Comparison of ENCODE assay signal across 8 cellular contexts in the genomic region with DNA sequence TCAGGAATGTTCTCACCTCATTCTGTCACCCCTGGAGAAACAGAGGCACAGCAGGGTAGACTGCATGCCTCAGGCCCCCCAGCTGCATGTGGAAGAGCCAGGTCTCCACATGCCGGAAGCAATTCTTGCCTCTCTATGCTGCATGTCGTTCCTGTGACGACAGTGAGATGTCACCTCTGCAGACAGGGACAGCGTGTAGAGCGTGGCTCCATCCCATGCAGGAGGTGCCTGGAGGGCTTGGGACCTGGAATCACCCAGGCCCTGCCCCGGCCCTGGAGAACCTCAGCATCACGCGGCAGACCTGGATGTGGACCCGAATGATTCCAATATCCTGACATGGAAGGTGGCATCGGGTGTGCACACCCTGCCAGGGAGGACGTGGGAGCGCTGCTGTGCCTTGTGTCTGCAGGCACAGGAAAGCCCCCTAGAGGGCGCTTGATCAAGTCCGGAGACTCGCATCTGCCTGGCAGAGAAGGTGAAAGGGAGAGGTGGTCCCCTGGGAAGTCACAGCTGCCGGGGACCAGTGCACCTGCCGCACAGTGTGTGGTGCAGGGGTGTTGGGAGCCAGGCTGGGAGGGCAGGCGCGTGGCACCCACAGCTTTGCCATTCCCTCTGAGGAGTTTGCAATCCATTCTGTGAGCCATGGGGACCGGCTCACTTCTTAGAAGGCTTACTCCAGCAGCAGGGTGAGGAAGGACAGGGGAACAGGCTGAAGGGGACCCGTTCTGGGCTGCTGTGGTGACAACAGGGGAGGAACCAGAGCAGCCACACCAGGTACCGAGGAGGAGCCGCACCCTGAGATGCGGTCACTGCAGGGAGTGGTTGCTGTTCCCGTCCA. TPM values are rescaled to one million over a fixed set of nuclear protein-coding genes. Genes with fewer than 3 reads are reported as not detected.
DNase-seq lines count a peak whose midpoint lies in the region; ATAC-seq, FAIRE-seq and TF ChIP-seq lines count a peak whose summit lies in the region.

No MANE protein-coding gene starts in this region.

- WGBS in HepG2 (ENCODE audit: low lambda C conversion rate): 27% methylated on average over 13 of the region's 25 CpGs

- TF ChIP-seq RAD21 in HepG2 (CRISPR knock-in tag; IDR thresholded peaks at IDR 0.05): peak; percentile 16; the same call in 1 of the 2 replicates

- TF ChIP-seq CTCF in astrocyte of the spinal cord (IDR thresholded peaks at IDR 0.05; ENCODE audit: low read depth, low read length) (peak; percentile 45), HepG2 (CRISPR knock-in tag; IDR thresholded peaks at IDR 0.05) (peak; percentile 83)

- FAIRE-seq in HepG2 (lab: Jason Lieb, UNC): peak; percentile 72

- H3K27me3 ChIP-seq in SJCRH30: peaks cover 14% of the 10 kb centered on the region; the same call in 1 of the 2 replicates
- H3K27me3 ChIP-seq in HepG2 (ENCODE audit: control insufficient read depth in 1 of 2, insufficient read depth in 2 of 2, low read length in 2 of 2): peaks cover 2 to 57% of the 10 kb centered on the region in 2 experiments

- H3K4me3 ChIP-seq in SJCRH30: no peak overlapping the region
- no peak overlapping the region for H3K4me3 ChIP-seq in astrocyte of the spinal cord (ENCODE audit: low read depth, low read length)
- H3K4me3 ChIP-seq in HepG2 (replicated peaks in 1 of 3; ENCODE audit: insufficient read depth in 1 of 3, low read depth in 2 of 3, low read length in 3 of 3): no peak overlapping the region

- peaks cover 22% of the 10 kb centered on the region; the same call in 1 of the 2 replicates for H3K4me1 ChIP-seq in SJCRH30
- no peaks in the 10 kb centered on the region for H3K4me1 ChIP-seq in HepG2 (ENCODE audit: insufficient read depth, low read length)

- H3K4me2 ChIP-seq in HepG2 (ENCODE audit: low read depth, low read length): no peak overlapping the region

- in situ Hi-C loops in astrocyte of the spinal cord (cut with HindIII; ENCODE audit: low sequenced_read_pairs): no loop called here
- in situ Hi-C loops in HepG2 (cut with HindIII; ENCODE audit: extremely low pct_ligation_motif_present, low pct_unique_long_range_greater_than_20kb): no loop called here

- TF ChIP-seq POLR2A in HepG2 (IDR thresholded peaks at IDR 0.05; ENCODE audit: insufficient read depth in 1 of 2, low read depth in 2 of 2, low read length in 2 of 2): no peak

- H3K9me3 ChIP-seq in SJCRH30 (replicated peaks): no peaks in the 10 kb centered on the region
- H3K9me3 ChIP-seq in HepG2 (ENCODE audit: low read length): no peaks in the 10 kb centered on the region

- CTCF ChIA-PET in HepG2 (lab: Yijun Ruan, JAX; ENCODE audit: low intra/inter-chr PET ratio, low total read pairs): interaction anchor here (0.7 to 1.1 kb wide), 2 partner anchors 121 to 356 kb away, joined by 3 to 4 read pairs; no protein-coding TSS in a partner anchor

- no peaks in the 10 kb centered on the region for H3K79me2 ChIP-seq in HepG2 (ENCODE audit: insufficient read depth, low read length)

- H2AFZ ChIP-seq in HepG2 (ENCODE audit: low read length): no peak overlapping the region

- H3K36me3 ChIP-seq in SJCRH30: no peaks in the 10 kb centered on the region
- no peaks in the 10 kb centered on the region for H3K36me3 ChIP-seq in HepG2 (replicated peaks in 1 of 2; ENCODE audit: control insufficient read depth in 1 of 2, insufficient read depth in 2 of 2, low read length in 2 of 2)

- TF ChIP-seq EP300 in HepG2 (IDR thresholded peaks at IDR 0.05; ENCODE audit: low read depth in 2 of 2, low read length in 2 of 2) (no peak), HepG2 (CRISPR knock-in tag; IDR thresholded peaks at IDR 0.05; ENCODE audit: borderline replicate concordance) (no peak)

- H3K27ac ChIP-seq in SJCRH30 (no peak overlapping the region), HepG2 (ENCODE audit: extremely low read length, insufficient read depth, low read length) (no peak overlapping the region)

- DNase-seq in EL: peak; percentile 35
- DNase-seq in SJCRH30: peak; percentile 43 to 66
- DNase-seq in astrocyte of the spinal cord (ENCODE audit: low read depth, low spot score): no peak
- DNase-seq in HepG2 (ENCODE audit: low spot score): peak; percentile 42
- peak; percentile 43 for DNase-seq in stimulated activated CD8-positive, alpha-beta memory T cell treated with anti-CD3 and anti-CD28 coated beads, Interleukin-7, amount 100 ng/mL, for 24 hours (ENCODE audit: low read depth)
- DNase-seq in NCI-H226: no peak

- intact Hi-C loops in HepG2 (cut with micrococcal nuclease; ENCODE audit: unreplicated experiment): loop anchor here (10.0 kb wide), 2 partner anchors 322 to 352 kb away; no protein-coding TSS in a partner anchor

- BruUV-seq in HepG2 (replicated peaks; lab: Mats Ljungman, UMichigan): no TSS peak

- H3K9ac ChIP-seq in HepG2 (ENCODE audit: insufficient read depth, low read depth, low read length): no peak overlapping the region

- POLR2A ChIA-PET in HepG2 (lab: Yijun Ruan, JAX): no interaction called here

- ATAC-seq in GM19463 (IDR thresholded peaks at IDR 0.05; ENCODE audit: unreplicated experiment) (peak; percentile 86), HG03565 (IDR thresholded peaks at IDR 0.05; ENCODE audit: unreplicated experiment) (peak; percentile 88), HepG2 (peak; percentile 88)

- no peaks in the 10 kb centered on the region for H4K20me1 ChIP-seq in HepG2 (ENCODE audit: insufficient read depth, low read length)

TF ChIP-seq in HepG2, 621 proteins besides CTCF, POLR2A, EP300 and RAD21 (continues in another document):
- TF ChIP-seq ZNF772 (CRISPR knock-in tag; IDR thresholded peaks at IDR 0.05) (no peak), ZNF614 (CRISPR knock-in tag; IDR thresholded peaks at IDR 0.05; ENCODE audit: borderline replicate concordance) (no peak), GZF1 (CRISPR knock-in tag; IDR thresholded peaks at IDR 0.05) (no peak), KDM2A (CRISPR knock-in tag; IDR thresholded peaks at IDR 0.05; ENCODE audit: borderline replicate concordance, low read depth) (peak; percentile 27; the same call in 1 of the 2 replicates), ZNF235 (CRISPR knock-in tag; IDR thresholded peaks at IDR 0.05; ENCODE audit: borderline replicate concordance) (no peak), PTBP1 (IDR thresholded peaks at IDR 0.05; ENCODE audit: low read depth, low read length, poor library complexity, severe bottlenecking) (no peak), SMARCE1 (IDR thresholded peaks at IDR 0.05; ENCODE audit: borderline replicate concordance) (no peak), JUND (CRISPR knock-in tag; IDR thresholded peaks at IDR 0.05) (no peak), ZNF124 (CRISPR knock-in tag; IDR thresholded peaks at IDR 0.05) (no peak), SMC3 (IDR thresholded peaks at IDR 0.05; ENCODE audit: low read length) (peak; percentile 25; the same call in 1 of the 2 replicates), HNRNPL (IDR thresholded peaks at IDR 0.05; ENCODE audit: low read depth, low read length) (peak; percentile 65; the same call in 1 of the 2 replicates), STAG1 (CRISPR knock-in tag; IDR thresholded peaks at IDR 0.05) (peak; percentile 72), XRCC5 (optimal IDR thresholded peaks at IDR 0.05; ENCODE audit: low read length) (peak; percentile 44)
- TF ChIP-seq, protein P1, sequence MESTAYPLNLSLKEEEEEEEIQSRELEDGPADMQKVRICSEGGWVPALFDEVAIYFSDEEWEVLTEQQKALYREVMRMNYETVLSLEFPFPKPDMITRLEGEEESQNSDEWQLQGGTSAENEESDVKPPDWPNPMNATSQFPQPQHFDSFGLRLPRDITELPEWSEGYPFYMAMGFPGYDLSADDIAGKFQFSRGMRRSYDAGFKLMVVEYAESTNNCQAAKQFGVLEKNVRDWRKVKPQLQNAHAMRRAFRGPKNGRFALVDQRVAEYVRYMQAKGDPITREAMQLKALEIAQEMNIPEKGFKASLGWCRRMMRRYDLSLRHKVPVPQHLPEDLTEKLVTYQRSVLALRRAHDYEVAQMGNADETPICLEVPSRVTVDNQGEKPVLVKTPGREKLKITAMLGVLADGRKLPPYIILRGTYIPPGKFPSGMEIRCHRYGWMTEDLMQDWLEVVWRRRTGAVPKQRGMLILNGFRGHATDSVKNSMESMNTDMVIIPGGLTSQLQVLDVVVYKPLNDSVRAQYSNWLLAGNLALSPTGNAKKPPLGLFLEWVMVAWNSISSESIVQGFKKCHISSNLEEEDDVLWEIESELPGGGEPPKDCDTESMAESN (CRISPR knock-in tag; conservative IDR thresholded peaks at IDR 0.05): no peak

RNA-seq across cellular contexts. Expression of gene EN2, which starts 45.3 kb away (rescaled TPM):
- 0.61 and 0.81 TPM in 2 replicates for total RNA-seq in SJCRH30 (2014; rRNA removed; shearing (Covaris generic))
- not detected in 2 replicates for total RNA-seq in HepG2 (2016; rRNA removed; fragmentation: Illumina TruSeq; extraction: Trizol)
- not detected in 2 replicates for total RNA-seq in HepG2 (2016; cell fraction: cytosol; rRNA removed; fragmentation: Illumina TruSeq; extraction: Trizol; ENCODE audit: low read depth)
- total RNA-seq in HepG2 (2016; cell fraction: insoluble cytoplasmic fraction; rRNA removed; fragmentation: Illumina TruSeq; extraction: Trizol): not detected in 2 replicates
- not detected in 2 replicates for total RNA-seq in HepG2 (2016; cell fraction: membrane; rRNA removed; fragmentation: Illumina TruSeq; extraction: Trizol)
- total RNA-seq in HepG2 (2016; cell fraction: nucleus; rRNA removed; fragmentation: Illumina TruSeq; extraction: Trizol): not detected in 2 replicates
- not detected in 2 replicates for polyA plus RNA-seq in HepG2 (2011; rRNA removed)
- polyA plus RNA-seq in HepG2 (2011; cell fraction: cytosol; rRNA removed): not detected in 2 replicates
- polyA plus RNA-seq in HepG2 (2011; cell fraction: nucleus; rRNA removed): not detected in 2 replicates
- polyA plus RNA-seq in HepG2 (2012): not detected in 2 replicates
- not detected in 2 replicates for polyA plus RNA-seq in HepG2 (2016; cell fraction: cytosol; fragmentation: Illumina TruSeq; extraction: Trizol; ENCODE audit: low read depth)
- polyA plus RNA-seq in HepG2 (2016; cell fraction: insoluble cytoplasmic fraction; fragmentation: Illumina TruSeq; extraction: Trizol; ENCODE audit: low read depth): not detected in 2 replicates
- polyA plus RNA-seq in HepG2 (2016; cell fraction: membrane; fragmentation: Illumina TruSeq; extraction: Trizol; ENCODE audit: low read depth): not detected in 2 replicates
- polyA plus RNA-seq in HepG2 (2016; cell fraction: nucleus; fragmentation: Illumina TruSeq; extraction: Trizol; ENCODE audit: insufficient read depth, low read depth): not detected in 2 replicates
- not detected in 2 replicates for polyA minus RNA-seq in HepG2 (2011; rRNA and poly(A)+ RNA removed; ENCODE audit: low replicate concordance)
- polyA minus RNA-seq in HepG2 (2011; cell fraction: cytosol; rRNA and poly(A)+ RNA removed): not detected in 2 replicates
- not detected in 2 replicates for polyA minus RNA-seq in HepG2 (2011; cell fraction: nucleus; rRNA and poly(A)+ RNA removed)

Comparison
In these comparisons a context has a peak if more than half of its experiments do, and no peak if none do; other contexts are left out.
1. DNase-seq: peak in EL (single experiment), SJCRH30 (2 of 2), HepG2 (single experiment) and stimulated activated CD8-positive, alpha-beta memory T cell treated with anti-CD3 and anti-CD28 coated beads, Interleukin-7, amount 100 ng/mL, for 24 hours (single experiment); none in astrocyte of the spinal cord (single experiment) and NCI-H226 (single experiment).
2. Peak in every context shown above with its lines, with median percentiles within 50 percentile points of each other: ATAC-seq.